19 cellular contexts compared by ENCODE assay signal in genomic region chr22:19991395-19991644, GRCh38. TPM values are rescaled to one million over a fixed set of nuclear protein-coding genes. Genes with fewer than 3 reads are reported as not detected.
DNase-seq lines count a peak whose midpoint lies in the region; ATAC-seq, FAIRE-seq and TF ChIP-seq lines count a peak whose summit lies in the region.
"Had no signal": no experiment of that assay in that cellular context is flagged by ENCODE, and none has a peak within 500 bp of the region (broad histone marks: within the 10 kb centered on the region; RNA-seq: fewer than 3 reads in every experiment).

No MANE protein-coding gene starts in this region.

- in situ Hi-C loops in HepG2 (cut with HindIII; ENCODE audit: extremely low pct_ligation_motif_present, low pct_unique_long_range_greater_than_20kb) = no loop called here

- H3K27me3 ChIP-seq in liver (ENCODE audit: control insufficient read depth in 4 of 4, insufficient read depth in 4 of 4, low read length in 3 of 4) (no peaks in the 10 kb centered on the region), HepG2 (ENCODE audit: control insufficient read depth in 1 of 2, insufficient read depth in 2 of 2, low read length in 2 of 2) (no peaks in the 10 kb centered on the region), rectal smooth muscle tissue (ENCODE audit: control insufficient read depth, insufficient read depth, low read length) (no peaks in the 10 kb centered on the region), aorta (ENCODE audit: control insufficient read depth in 1 of 2, insufficient read depth in 2 of 2, low read length in 1 of 2) (no peaks in the 10 kb centered on the region)

- intact Hi-C loops in HepG2 (cut with micrococcal nuclease; ENCODE audit: unreplicated experiment) = no loop called here
- intact Hi-C loops in aorta (cut with DNase I) = no loop called here

- no peak overlapping the region for H3K4me3 ChIP-seq in liver (ENCODE audit: low read depth in 1 of 3, low read length in 3 of 3)
- no peak overlapping the region for H3K4me3 ChIP-seq in HepG2 (replicated peaks in 1 of 3; ENCODE audit: insufficient read depth in 1 of 3, low read depth in 2 of 3, low read length in 3 of 3)
- no peak overlapping the region for H3K4me3 ChIP-seq in coronary artery
- H3K4me3 ChIP-seq in rectal smooth muscle tissue (ENCODE audit: low read length) = no peak overlapping the region
- no peak overlapping the region for H3K4me3 ChIP-seq in aorta (ENCODE audit: low read length in 2 of 2)
- H3K4me3 ChIP-seq: GM12878 had no signal

- H4K20me1 ChIP-seq in HepG2 (ENCODE audit: insufficient read depth, low read length) = peaks cover 2% of the 10 kb centered on the region; the same call in 1 of the 2 replicates

- CTCF ChIA-PET in HepG2 (lab: Yijun Ruan, JAX; ENCODE audit: low intra/inter-chr PET ratio, low total read pairs) = no interaction called here

- no TSS peak for BruUV-seq in HepG2 (replicated peaks; lab: Mats Ljungman, UMichigan)

- no peak overlapping the region for H3K4me2 ChIP-seq in HepG2 (ENCODE audit: low read depth, low read length)

- POLR2A ChIA-PET in HepG2 (lab: Yijun Ruan, JAX) = no interaction called here

- H3K36me3 ChIP-seq in liver (ENCODE audit: control insufficient read depth in 4 of 4, insufficient read depth in 3 of 4, low read depth in 1 of 4, low read length in 3 of 4) (no peaks in the 10 kb centered on the region), HepG2 (replicated peaks in 1 of 2; ENCODE audit: control insufficient read depth in 1 of 2, insufficient read depth in 2 of 2, low read length in 2 of 2) (no peaks in the 10 kb centered on the region; a peak in 1 of 5 replicates), rectal smooth muscle tissue (ENCODE audit: control insufficient read depth, insufficient read depth, low read length) (no peaks in the 10 kb centered on the region), aorta (ENCODE audit: control insufficient read depth in 1 of 2, insufficient read depth in 2 of 2, low read length in 1 of 2) (no peaks in the 10 kb centered on the region)

- TF ChIP-seq EP300 in HepG2 (IDR thresholded peaks at IDR 0.05; ENCODE audit: low read depth in 2 of 2, low read length in 2 of 2) = no peak
- TF ChIP-seq EP300 in HepG2 (CRISPR knock-in tag; IDR thresholded peaks at IDR 0.05; ENCODE audit: borderline replicate concordance) = no peak

- no peak for TF ChIP-seq POLR2A in HepG2 (IDR thresholded peaks at IDR 0.05; ENCODE audit: insufficient read depth in 1 of 2, low read depth in 2 of 2, low read length in 2 of 2)

- no peak overlapping the region for H2AFZ ChIP-seq in HepG2 (ENCODE audit: low read length)

- no peak for FAIRE-seq in HepG2 (lab: Jason Lieb, UNC)
- FAIRE-seq: GM12878, GM18507 had no signal

- H3K9me3 ChIP-seq in liver (ENCODE audit: control insufficient read depth in 4 of 4, low read length in 3 of 4) (no peaks in the 10 kb centered on the region), HepG2 (ENCODE audit: low read length) (no peaks in the 10 kb centered on the region), aorta (ENCODE audit: control insufficient read depth, low read length) (no peaks in the 10 kb centered on the region)

- peak overlapping the region; percentile 4 to 13 for H3K27ac ChIP-seq in liver (ENCODE audit: low read depth in 1 of 2, low read length in 2 of 2)
- no peak overlapping the region for H3K27ac ChIP-seq in HepG2 (ENCODE audit: extremely low read length, insufficient read depth, low read length)
- peak overlapping the region; percentile 68 to 95 for H3K27ac ChIP-seq in coronary artery
- H3K27ac ChIP-seq in rectal smooth muscle tissue (ENCODE audit: low read depth, low read length) = peak overlapping the region; percentile 23
- peak overlapping the region; percentile 10 to 72 for H3K27ac ChIP-seq in aorta (ENCODE audit: low read depth in 1 of 2, low read length in 2 of 2)

- H3K9ac ChIP-seq in liver (ENCODE audit: low read depth in 1 of 2, low read length in 2 of 2) = no peak overlapping the region
- H3K9ac ChIP-seq in HepG2 (ENCODE audit: insufficient read depth, low read depth, low read length) = no peak overlapping the region
- H3K9ac ChIP-seq in rectal smooth muscle tissue (ENCODE audit: low read length) = no peak overlapping the region

- ATAC-seq in HepG2 = no peak
- ATAC-seq in aorta (ENCODE audit: low FRiP score) = peak; percentile 49
- ATAC-seq in GM21619 (IDR thresholded peaks at IDR 0.05; ENCODE audit: unreplicated experiment) = no peak
- ATAC-seq in left lobe of liver = no peak
- ATAC-seq: GM12878 had no signal

- DNase-seq in HepG2 (ENCODE audit: low spot score) (no peak), coronary artery (ENCODE audit: low spot score) (no peak), aorta (no peak), germinal center (ENCODE audit: low spot score) (no peak), left lobe of liver (ENCODE audit: low spot score) (no peak)
- DNase-seq: CD4-positive, alpha-beta T cell; DMS79; HCEC 1CT; MV-4-11; NCI-H2107; NCI-H345; NCI-H69; NK-92 treated with Interleukin-12 subunit alpha and Interleukin-12 subunit beta, amount 100 ng/mL, for 24 hours; OCI-M1 had no signal

- H3K79me2 ChIP-seq in HepG2 (ENCODE audit: insufficient read depth, low read length) = no peaks in the 10 kb centered on the region

- H3K4me1 ChIP-seq in liver (ENCODE audit: control insufficient read depth in 4 of 4, insufficient read depth in 4 of 4, low read length in 3 of 4) = peaks cover 2 to 41% (median 27%) of the 10 kb centered on the region in 4 donors
- peaks cover 8% of the 10 kb centered on the region for H3K4me1 ChIP-seq in HepG2 (ENCODE audit: insufficient read depth, low read length)
- H3K4me1 ChIP-seq in rectal smooth muscle tissue (ENCODE audit: control insufficient read depth, insufficient read depth, low read length) = peaks cover 12% of the 10 kb centered on the region
- H3K4me1 ChIP-seq in aorta (ENCODE audit: control insufficient read depth in 1 of 2, insufficient read depth in 2 of 2, low read length in 2 of 2) = no peaks in the 10 kb centered on the region

- TF ChIP-seq CTCF in liver (IDR thresholded peaks at IDR 0.05; ENCODE audit: low read depth, low read length, missing input control) (no peak), HepG2 (CRISPR knock-in tag; IDR thresholded peaks at IDR 0.05) (no peak), coronary artery (IDR thresholded peaks at IDR 0.05) (no peak)

- no peak for TF ChIP-seq RAD21 in liver (IDR thresholded peaks at IDR 0.05)
- TF ChIP-seq RAD21 in HepG2 (CRISPR knock-in tag; IDR thresholded peaks at IDR 0.05) = no peak

RNA-seq across cellular contexts. Expression of gene ARVCF, which starts 25.3 kb away (rescaled TPM):
- total RNA-seq in liver = 10 to 100 TPM; 41.6 to 48.8 TPM
- polyA plus RNA-seq in liver = 10 to 100 TPM in 1 of 2 donors, 1 to 10 TPM in 1; 3.8 to 10.6 TPM
- total RNA-seq in HepG2 (2016; rRNA removed; fragmentation: Illumina TruSeq; extraction: Trizol) = 10.4 and 17.7 TPM in 2 replicates
- 3.9 and 4.0 TPM in 2 replicates for total RNA-seq in HepG2 (2016; cell fraction: cytosol; rRNA removed; fragmentation: Illumina TruSeq; extraction: Trizol; ENCODE audit: low read depth)
- 8.1 and 18.0 TPM in 2 replicates for total RNA-seq in HepG2 (2016; cell fraction: insoluble cytoplasmic fraction; rRNA removed; fragmentation: Illumina TruSeq; extraction: Trizol)
- total RNA-seq in HepG2 (2016; cell fraction: membrane; rRNA removed; fragmentation: Illumina TruSeq; extraction: Trizol) = 3.8 and 4.0 TPM in 2 replicates
- 20.2 and 20.4 TPM in 2 replicates for total RNA-seq in HepG2 (2016; cell fraction: nucleus; rRNA removed; fragmentation: Illumina TruSeq; extraction: Trizol)
- polyA plus RNA-seq in HepG2 (2011; rRNA removed) = 16.4 and 23.8 TPM in 2 replicates
- 8.4 and 13.1 TPM in 2 replicates for polyA plus RNA-seq in HepG2 (2011; cell fraction: cytosol; rRNA removed)
- polyA plus RNA-seq in HepG2 (2011; cell fraction: nucleus; rRNA removed) = 152 and 182 TPM in 2 replicates
- polyA plus RNA-seq in HepG2 (2012) = 11.1 and 12.4 TPM in 2 replicates
- polyA plus RNA-seq in HepG2 (2016; cell fraction: cytosol; fragmentation: Illumina TruSeq; extraction: Trizol; ENCODE audit: low read depth) = 0.99 and 1.4 TPM in 2 replicates
- 8.5 and 10.9 TPM in 2 replicates for polyA plus RNA-seq in HepG2 (2016; cell fraction: insoluble cytoplasmic fraction; fragmentation: Illumina TruSeq; extraction: Trizol; ENCODE audit: low read depth)
- 2.0 and 2.3 TPM in 2 replicates for polyA plus RNA-seq in HepG2 (2016; cell fraction: membrane; fragmentation: Illumina TruSeq; extraction: Trizol; ENCODE audit: low read depth)
- polyA plus RNA-seq in HepG2 (2016; cell fraction: nucleus; fragmentation: Illumina TruSeq; extraction: Trizol; ENCODE audit: insufficient read depth, low read depth) = 42.2 and 48.6 TPM in 2 replicates
- 1.2 and 26.6 TPM in 2 replicates for polyA minus RNA-seq in HepG2 (2011; rRNA and poly(A)+ RNA removed; ENCODE audit: low replicate concordance)
- 9.2 and 12.0 TPM in 2 replicates for polyA minus RNA-seq in HepG2 (2011; cell fraction: cytosol; rRNA and poly(A)+ RNA removed)
- 28.6 and 29.7 TPM in 2 replicates for polyA minus RNA-seq in HepG2 (2011; cell fraction: nucleus; rRNA and poly(A)+ RNA removed)
- total RNA-seq in aorta = 10 to 100 TPM; 59.7 to 64.4 TPM
- polyA plus RNA-seq in aorta = 100 to 1,000 TPM in 1 of 2 donors, 10 to 100 TPM in 1; 15.4 to 102 TPM
- total RNA-seq in left lobe of liver = 18.7 TPM

RNA-seq across cellular contexts. Expression of gene TANGO2, which starts 29.6 kb away (rescaled TPM):
- total RNA-seq in liver = 100 to 1,000 TPM in 1 of 2 donors, 10 to 100 TPM in 1; 20.5 to 153 TPM
- polyA plus RNA-seq in liver = 10 to 100 TPM; 10.8 to 11.7 TPM
- 12.1 and 12.9 TPM in 2 replicates for total RNA-seq in HepG2 (2016; rRNA removed; fragmentation: Illumina TruSeq; extraction: Trizol)
- 7.0 and 7.5 TPM in 2 replicates for total RNA-seq in HepG2 (2016; cell fraction: cytosol; rRNA removed; fragmentation: Illumina TruSeq; extraction: Trizol; ENCODE audit: low read depth)
- 11.8 and 12.2 TPM in 2 replicates for total RNA-seq in HepG2 (2016; cell fraction: insoluble cytoplasmic fraction; rRNA removed; fragmentation: Illumina TruSeq; extraction: Trizol)
- total RNA-seq in HepG2 (2016; cell fraction: membrane; rRNA removed; fragmentation: Illumina TruSeq; extraction: Trizol) = 17.5 and 20.9 TPM in 2 replicates
- 7.2 and 10.6 TPM in 2 replicates for total RNA-seq in HepG2 (2016; cell fraction: nucleus; rRNA removed; fragmentation: Illumina TruSeq; extraction: Trizol)
- 14.8 and 20.8 TPM in 2 replicates for polyA plus RNA-seq in HepG2 (2011; rRNA removed)
- polyA plus RNA-seq in HepG2 (2011; cell fraction: cytosol; rRNA removed) = 17.4 and 18.3 TPM in 2 replicates
- polyA plus RNA-seq in HepG2 (2011; cell fraction: nucleus; rRNA removed) = 24.2 and 25.5 TPM in 2 replicates
- 5.0 and 9.6 TPM in 2 replicates for polyA plus RNA-seq in HepG2 (2012)
- 8.1 TPM in 2 replicates for polyA plus RNA-seq in HepG2 (2016; cell fraction: cytosol; fragmentation: Illumina TruSeq; extraction: Trizol; ENCODE audit: low read depth)
- 10.1 and 14.2 TPM in 2 replicates for polyA plus RNA-seq in HepG2 (2016; cell fraction: insoluble cytoplasmic fraction; fragmentation: Illumina TruSeq; extraction: Trizol; ENCODE audit: low read depth)
- polyA plus RNA-seq in HepG2 (2016; cell fraction: membrane; fragmentation: Illumina TruSeq; extraction: Trizol; ENCODE audit: low read depth) = 14.1 and 15.1 TPM in 2 replicates
- polyA plus RNA-seq in HepG2 (2016; cell fraction: nucleus; fragmentation: Illumina TruSeq; extraction: Trizol; ENCODE audit: insufficient read depth, low read depth) = 17.4 and 18.4 TPM in 2 replicates
- 34.8 and 39.9 TPM in 2 replicates for polyA minus RNA-seq in HepG2 (2011; rRNA and poly(A)+ RNA removed; ENCODE audit: low replicate concordance)
- polyA minus RNA-seq in HepG2 (2011; cell fraction: cytosol; rRNA and poly(A)+ RNA removed) = 9.8 and 10.9 TPM in 2 replicates
- polyA minus RNA-seq in HepG2 (2011; cell fraction: nucleus; rRNA and poly(A)+ RNA removed) = 8.9 and 9.0 TPM in 2 replicates
- total RNA-seq in aorta = 10 to 100 TPM; 35.2 to 45.3 TPM
- polyA plus RNA-seq in aorta = 10 to 100 TPM; 24.8 to 38.0 TPM
- 12.5 TPM for total RNA-seq in left lobe of liver

RNA-seq across cellular contexts. Expression of gene TXNRD2, which starts 49.7 kb away (rescaled TPM):
- total RNA-seq in liver (10 to 100 TPM; 22.2 to 30.2 TPM), HepG2 (2016; rRNA removed; fragmentation: Illumina TruSeq; extraction: Trizol) (16.4 and 18.6 TPM in 2 replicates), aorta (10 to 100 TPM; 21.0 to 29.5 TPM), left lobe of liver (44.6 TPM)
- polyA plus RNA-seq in liver (10 to 100 TPM; 37.0 to 41.3 TPM), HepG2 (2011; rRNA removed) (17.5 and 23.4 TPM in 2 replicates), aorta (10 to 100 TPM; 13.3 to 59.0 TPM)
- 4.6 and 5.3 TPM in 2 replicates for total RNA-seq in HepG2 (2016; cell fraction: cytosol; rRNA removed; fragmentation: Illumina TruSeq; extraction: Trizol; ENCODE audit: low read depth)
- total RNA-seq in HepG2 (2016; cell fraction: insoluble cytoplasmic fraction; rRNA removed; fragmentation: Illumina TruSeq; extraction: Trizol) = 16.6 and 20.5 TPM in 2 replicates
- total RNA-seq in HepG2 (2016; cell fraction: membrane; rRNA removed; fragmentation: Illumina TruSeq; extraction: Trizol) = 7.4 and 8.1 TPM in 2 replicates
- total RNA-seq in HepG2 (2016; cell fraction: nucleus; rRNA removed; fragmentation: Illumina TruSeq; extraction: Trizol) = 17.3 and 19.7 TPM in 2 replicates
- polyA plus RNA-seq in HepG2 (2011; cell fraction: cytosol; rRNA removed) = 11.8 and 19.6 TPM in 2 replicates
- 74.7 and 94.3 TPM in 2 replicates for polyA plus RNA-seq in HepG2 (2011; cell fraction: nucleus; rRNA removed)
- polyA plus RNA-seq in HepG2 (2012) = 11.2 and 13.2 TPM in 2 replicates
- 3.6 and 4.0 TPM in 2 replicates for polyA plus RNA-seq in HepG2 (2016; cell fraction: cytosol; fragmentation: Illumina TruSeq; extraction: Trizol; ENCODE audit: low read depth)
- polyA plus RNA-seq in HepG2 (2016; cell fraction: insoluble cytoplasmic fraction; fragmentation: Illumina TruSeq; extraction: Trizol; ENCODE audit: low read depth) = 17.8 and 20.1 TPM in 2 replicates
- polyA plus RNA-seq in HepG2 (2016; cell fraction: membrane; fragmentation: Illumina TruSeq; extraction: Trizol; ENCODE audit: low read depth) = 5.9 and 6.5 TPM in 2 replicates
- polyA plus RNA-seq in HepG2 (2016; cell fraction: nucleus; fragmentation: Illumina TruSeq; extraction: Trizol; ENCODE audit: insufficient read depth, low read depth) = 34.4 and 34.7 TPM in 2 replicates
- polyA minus RNA-seq in HepG2 (2011; rRNA and poly(A)+ RNA removed; ENCODE audit: low replicate concordance) = 28.2 and 29.9 TPM in 2 replicates
- 10.6 and 12.9 TPM in 2 replicates for polyA minus RNA-seq in HepG2 (2011; cell fraction: cytosol; rRNA and poly(A)+ RNA removed)
- 24.5 and 27.3 TPM in 2 replicates for polyA minus RNA-seq in HepG2 (2011; cell fraction: nucleus; rRNA and poly(A)+ RNA removed)

RNA-seq across cellular contexts. Expression of gene COMT, which starts 49.7 kb away (rescaled TPM):
- total RNA-seq in liver (100 to 1,000 TPM in 1 of 2 donors, 10 to 100 TPM in 1; 75.3 to 136 TPM), HepG2 (2016; rRNA removed; fragmentation: Illumina TruSeq; extraction: Trizol) (144 and 162 TPM in 2 replicates), aorta (100 to 1,000 TPM; 101 to 111 TPM), left lobe of liver (145 TPM)
- polyA plus RNA-seq in liver (100 to 1,000 TPM; 156 to 430 TPM), HepG2 (2011; rRNA removed) (156 and 194 TPM in 2 replicates), aorta (100 to 1,000 TPM in 1 of 2 donors, 10 to 100 TPM in 1; 96.7 to 176 TPM)
- total RNA-seq in HepG2 (2016; cell fraction: cytosol; rRNA removed; fragmentation: Illumina TruSeq; extraction: Trizol; ENCODE audit: low read depth) = 44.0 and 61.5 TPM in 2 replicates
- total RNA-seq in HepG2 (2016; cell fraction: insoluble cytoplasmic fraction; rRNA removed; fragmentation: Illumina TruSeq; extraction: Trizol) = 127 and 167 TPM in 2 replicates
- total RNA-seq in HepG2 (2016; cell fraction: membrane; rRNA removed; fragmentation: Illumina TruSeq; extraction: Trizol) = 60.4 and 90.3 TPM in 2 replicates
- total RNA-seq in HepG2 (2016; cell fraction: nucleus; rRNA removed; fragmentation: Illumina TruSeq; extraction: Trizol) = 92.2 and 95.4 TPM in 2 replicates
- polyA plus RNA-seq in HepG2 (2011; cell fraction: cytosol; rRNA removed) = 185 and 260 TPM in 2 replicates
- 192 TPM in 2 replicates for polyA plus RNA-seq in HepG2 (2011; cell fraction: nucleus; rRNA removed)
- polyA plus RNA-seq in HepG2 (2012) = 90.6 and 123 TPM in 2 replicates
- polyA plus RNA-seq in HepG2 (2016; cell fraction: cytosol; fragmentation: Illumina TruSeq; extraction: Trizol; ENCODE audit: low read depth) = 59.9 and 87.6 TPM in 2 replicates
- 139 and 159 TPM in 2 replicates for polyA plus RNA-seq in HepG2 (2016; cell fraction: insoluble cytoplasmic fraction; fragmentation: Illumina TruSeq; extraction: Trizol; ENCODE audit: low read depth)
- 62.3 and 85.6 TPM in 2 replicates for polyA plus RNA-seq in HepG2 (2016; cell fraction: membrane; fragmentation: Illumina TruSeq; extraction: Trizol; ENCODE audit: low read depth)
- polyA plus RNA-seq in HepG2 (2016; cell fraction: nucleus; fragmentation: Illumina TruSeq; extraction: Trizol; ENCODE audit: insufficient read depth, low read depth) = 155 and 158 TPM in 2 replicates
- polyA minus RNA-seq in HepG2 (2011; rRNA and poly(A)+ RNA removed; ENCODE audit: low replicate concordance) = 32.2 and 191 TPM in 2 replicates
- polyA minus RNA-seq in HepG2 (2011; cell fraction: cytosol; rRNA and poly(A)+ RNA removed) = 76.6 and 84.9 TPM in 2 replicates
- polyA minus RNA-seq in HepG2 (2011; cell fraction: nucleus; rRNA and poly(A)+ RNA removed) = 33.6 and 36.1 TPM in 2 replicates
